27 cellular contexts compared by ENCODE assay signal in the genomic region with DNA sequence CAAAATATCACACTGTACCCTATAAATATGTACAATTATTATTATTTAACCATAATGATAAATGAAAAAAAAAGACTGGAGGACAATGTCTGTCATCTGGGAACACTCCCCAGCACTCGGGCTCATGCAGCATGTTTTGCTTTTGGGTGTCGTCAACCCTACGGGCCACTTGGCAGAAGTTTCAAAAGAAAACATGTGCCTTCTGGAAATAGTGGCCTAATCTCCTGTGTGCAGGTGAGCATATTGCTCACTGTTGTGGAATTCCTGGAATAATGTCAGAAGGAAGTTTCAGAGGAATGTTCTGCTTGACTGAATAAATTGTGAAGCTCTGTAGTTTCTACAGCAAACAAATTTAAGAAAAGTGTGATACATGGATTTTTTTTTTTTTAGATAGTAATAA.
A peak's percentile ranks its signal among the peaks of the same experiment; 100 is the strongest.
DNase-seq lines count a peak whose midpoint lies in the region; ATAC-seq, FAIRE-seq and TF ChIP-seq lines count a peak whose summit lies in the region.
"Had no signal": no experiment of that assay in that cellular context is flagged by ENCODE, and none has a peak within 500 bp of the region (broad histone marks: within the 10 kb centered on the region; RNA-seq: fewer than 3 reads in every experiment).

No MANE protein-coding gene starts in this region.

- H3K18ac ChIP-seq in trophoblast cell (ENCODE audit: low read length): no peak overlapping the region

- H3K27ac Mint-ChIP-seq in astrocyte (ENCODE audit: unreplicated experiment): no peak overlapping the region
- H3K27ac Mint-ChIP-seq: dendritic cell treated with granulocyte-macrophage colony-stimulating factor and Interleukin-4, amounts not matched to agents 40 ng/mL and 50 ng/mL, for 4 days; mesothelial cell of epicardium; naive thymus-derived CD8-positive, alpha-beta T cell; type B pancreatic cell had no signal

- no peak overlapping the region for H3K4ac ChIP-seq in trophoblast cell (ENCODE audit: low read depth, low read length)

- no peaks in the 10 kb centered on the region for H3K27me3 ChIP-seq in astrocyte (ENCODE audit: insufficient read depth, low read length)
- H3K27me3 ChIP-seq in trophoblast cell (ENCODE audit: insufficient read depth, low read length): no peaks in the 10 kb centered on the region
- no peaks in the 10 kb centered on the region for H3K27me3 ChIP-seq in SJCRH30
- H3K27me3 ChIP-seq: stomach had no signal

- ATAC-seq in esophagus mucosa (peak; percentile 60), HG02798 (IDR thresholded peaks at IDR 0.05; ENCODE audit: poor library complexity, unreplicated experiment) (no peak)
- ATAC-seq: naive thymus-derived CD8-positive, alpha-beta T cell; right cardiac atrium had no signal

- H4K8ac ChIP-seq in trophoblast cell (ENCODE audit: low read depth, low read length): no peak overlapping the region

- peak overlapping the region; percentile 3 for H3K4me2 ChIP-seq in astrocyte (ENCODE audit: low read length)
- no peak overlapping the region for H3K4me2 ChIP-seq in trophoblast cell (ENCODE audit: low read length)

- H3K4me3 ChIP-seq in astrocyte (ENCODE audit: insufficient read depth, low read depth, low read length) (no peak overlapping the region), trophoblast cell (ENCODE audit: low read depth, low read length) (no peak overlapping the region), SJCRH30 (no peak overlapping the region)
- H3K4me3 ChIP-seq: stomach had no signal

- no peaks in the 10 kb centered on the region for H3K9me3 ChIP-seq in astrocyte (ENCODE audit: insufficient read depth, low read depth, low read length)
- H3K9me3 ChIP-seq in trophoblast cell (ENCODE audit: insufficient read depth, low read depth, low read length): no peaks in the 10 kb centered on the region
- H3K9me3 ChIP-seq in SJCRH30 (replicated peaks): no peaks in the 10 kb centered on the region
- H3K9me3 ChIP-seq: stomach had no signal

- H2AFZ ChIP-seq in astrocyte (ENCODE audit: low read depth, low read length) (no peak overlapping the region), trophoblast cell (ENCODE audit: insufficient read depth, low read length, poor library complexity) (no peak overlapping the region)

- TF ChIP-seq CTCF in astrocyte (IDR thresholded peaks at IDR 0.05; ENCODE audit: insufficient read depth, low read depth, low read length) (no peak), GM20000 (IDR thresholded peaks at IDR 0.05; ENCODE audit: extremely low read depth, missing control alignments) (no peak)

- no peak overlapping the region for H3K14ac ChIP-seq in trophoblast cell (ENCODE audit: low read length)

- DNase-seq in HK-2 (ENCODE audit: unreplicated experiment) (peak; percentile 16), astrocyte (ENCODE audit: low read depth) (peak; percentile 48), trophoblast cell (peak; percentile 54 to 78), SJCRH30 (no peak), GM20000 (ENCODE audit: low spot score) (no peak), SIG-M5 (lab: John Stamatoyannopoulos, UW) (no peak)
- DNase-seq: activated CD4-positive, alpha-beta T cell treated with anti-CD3 and anti-CD28 coated beads for 1 hour; activated naive CD4-positive, alpha-beta T cell; activated T-cell treated with anti-CD3 and anti-CD28 coated beads, Interleukin-2, amount 50 U/mL, for 1 hour; amniotic stem cell; caudate nucleus; erythroblast; naive thymus-derived CD8-positive, alpha-beta T cell; NCI-H1048; NCI-H1930; NCI-H82; right cardiac atrium; stimulated activated CD4-positive, alpha-beta T cell treated with anti-CD3 and anti-CD28 coated beads, Interleukin-12 subunit alpha, Interleukin-12 subunit beta, amount 100 ng/mL, for 4 hours; stomach; T-helper 1 cell had no signal

- H3K4me1 Mint-ChIP-seq in astrocyte (ENCODE audit: low read depth, unreplicated experiment): no peaks in the 10 kb centered on the region

- no CpG with 5 or more reads among the region's 3 CpGs for WGBS in trophoblast cell (ENCODE audit: extremely low coverage, insufficient coverage, insufficient read length)

- no peak overlapping the region for H2BK12ac ChIP-seq in trophoblast cell (ENCODE audit: low read length)

- FAIRE-seq in astrocyte (lab: Jason Lieb, UNC): no peak
- FAIRE-seq: frontal cortex had no signal

- H3K9ac ChIP-seq in astrocyte (ENCODE audit: low read length) (no peak overlapping the region), trophoblast cell (ENCODE audit: low read length) (no peak overlapping the region)

- H4K12ac ChIP-seq in trophoblast cell (ENCODE audit: low read depth, low read length): no peak overlapping the region

- no peaks in the 10 kb centered on the region for H3K79me2 ChIP-seq in astrocyte (ENCODE audit: insufficient read depth, low read length)
- H3K79me2 ChIP-seq in trophoblast cell (ENCODE audit: control insufficient read depth, insufficient read depth, low read length, poor library complexity): no peaks in the 10 kb centered on the region

- H3K23ac ChIP-seq in trophoblast cell (ENCODE audit: low read length): no peak overlapping the region

- no peak overlapping the region for H4K91ac ChIP-seq in trophoblast cell (ENCODE audit: low read depth, low read length)

- H4K20me1 ChIP-seq in astrocyte (ENCODE audit: insufficient read depth, low read length): no peaks in the 10 kb centered on the region

- H2BK5ac ChIP-seq in trophoblast cell (ENCODE audit: low read depth, low read length, poor library complexity): no peak overlapping the region

- H3K36me3 Mint-ChIP-seq in astrocyte (ENCODE audit: low read depth, unreplicated experiment): peaks cover 9% of the 10 kb centered on the region

- H3K27ac ChIP-seq in astrocyte (ENCODE audit: low read depth, low read length) (no peak overlapping the region), trophoblast cell (ENCODE audit: low read depth, low read length) (no peak overlapping the region), SJCRH30 (no peak overlapping the region)
- H3K27ac ChIP-seq: stomach had no signal

- no peaks in the 10 kb centered on the region for H3K27me3 Mint-ChIP-seq in astrocyte (ENCODE audit: low read depth, unreplicated experiment)
- H3K27me3 Mint-ChIP-seq: dendritic cell treated with granulocyte-macrophage colony-stimulating factor and Interleukin-4, amounts not matched to agents 40 ng/mL and 50 ng/mL, for 4 days; naive thymus-derived CD8-positive, alpha-beta T cell; type B pancreatic cell had no signal

- H3K9me3 Mint-ChIP-seq in astrocyte (ENCODE audit: unreplicated experiment): no peaks in the 10 kb centered on the region
- H3K9me3 Mint-ChIP-seq: dendritic cell treated with granulocyte-macrophage colony-stimulating factor and Interleukin-4, amounts not matched to agents 40 ng/mL and 50 ng/mL, for 4 days had no signal

- no peak overlapping the region for H2BK120ac ChIP-seq in trophoblast cell (ENCODE audit: insufficient read depth, low read length, poor library complexity)

- H2AK5ac ChIP-seq in trophoblast cell (ENCODE audit: low read length): no peak overlapping the region

- H3K36me3 ChIP-seq in astrocyte (ENCODE audit: insufficient read depth, low read length): no peaks in the 10 kb centered on the region
- no peaks in the 10 kb centered on the region for H3K36me3 ChIP-seq in trophoblast cell (ENCODE audit: control insufficient read depth in 1 of 2, insufficient read depth in 2 of 2, low read length in 2 of 2)
- 0 out of 2 replicates have a peak, but pooled peaks cover 3% of the 10 kb centered on the region for H3K36me3 ChIP-seq in SJCRH30

- H3K79me1 ChIP-seq in trophoblast cell (ENCODE audit: low read length): no peaks in the 10 kb centered on the region

- peaks cover 7% of the 10 kb centered on the region for H3K4me1 ChIP-seq in astrocyte (ENCODE audit: insufficient read depth, low read length)
- H3K4me1 ChIP-seq in trophoblast cell (ENCODE audit: control insufficient read depth in 1 of 2, insufficient read depth in 2 of 2, low read length in 2 of 2): peaks cover 0 to 2% of the 10 kb centered on the region in 2 experiments
- H3K4me1 ChIP-seq in SJCRH30: no peaks in the 10 kb centered on the region
- H3K4me1 ChIP-seq: stomach had no signal

- no peak overlapping the region for H3K4me3 Mint-ChIP-seq in astrocyte (ENCODE audit: unreplicated experiment)
- H3K4me3 Mint-ChIP-seq: CD14-positive monocyte; dendritic cell treated with granulocyte-macrophage colony-stimulating factor and Interleukin-4, amounts not matched to agents 40 ng/mL and 50 ng/mL, for 4 days; mesothelial cell of epicardium; naive thymus-derived CD8-positive, alpha-beta T cell; type B pancreatic cell had no signal

Comparison
In these comparisons a context has a peak if more than half of its experiments do, and no peak if none do; other contexts are left out.
1. DNase-seq: peak in HK-2 (single experiment), astrocyte (single experiment) and trophoblast cell (2 of 2); none in SJCRH30 (0 of 2), GM20000 (single experiment) and SIG-M5 (single experiment).